ENCODE assay signal across 8 cellular contexts in the genomic region with DNA sequence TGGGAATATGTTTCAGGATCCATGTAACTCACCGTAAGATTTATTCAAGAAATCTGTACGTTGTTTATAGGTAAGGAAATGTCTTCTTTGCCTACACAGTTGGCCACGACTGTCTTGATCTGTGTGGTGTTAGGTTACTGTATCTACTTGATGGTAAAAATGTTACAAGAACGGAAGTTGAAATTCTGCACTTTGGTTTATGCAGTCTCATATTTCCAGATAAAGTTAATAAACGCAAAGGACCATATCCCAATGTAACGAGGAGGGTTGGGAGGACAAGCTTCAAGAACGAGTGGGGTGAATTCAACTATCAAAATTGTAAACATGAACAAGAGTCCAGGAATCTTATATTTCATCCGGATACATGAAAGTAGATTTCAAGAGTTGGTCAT. TPM values are rescaled to one million over a fixed set of nuclear protein-coding genes. Genes with fewer than 3 reads are reported as not detected.
DNase-seq lines count a peak whose midpoint lies in the region; ATAC-seq and TF ChIP-seq lines count a peak whose summit lies in the region.

No MANE protein-coding gene starts in this region.

- H3K27me3 ChIP-seq in neural progenitor cell = no peaks in the 10 kb centered on the region

- H3K9me3 Mint-ChIP-seq in endothelial cell (ENCODE audit: unreplicated experiment) = no peaks in the 10 kb centered on the region
- H3K9me3 Mint-ChIP-seq in neural progenitor cell = no peaks in the 10 kb centered on the region

- ATAC-seq in HG03432 (IDR thresholded peaks at IDR 0.05; ENCODE audit: unreplicated experiment) = no peak
- no peak for ATAC-seq in HG03469 (IDR thresholded peaks at IDR 0.05; ENCODE audit: unreplicated experiment)

- TSS peak; percentile 71 for BruUV-seq in OCI-LY7 (replicated peaks; lab: Mats Ljungman, UMichigan)

- H3K9me3 ChIP-seq in OCI-LY7 (ENCODE audit: low read length) = no peaks in the 10 kb centered on the region
- H3K9me3 ChIP-seq in neural progenitor cell (ENCODE audit: low read depth) = no peaks in the 10 kb centered on the region

- H2AFZ ChIP-seq in OCI-LY7 (ENCODE audit: low read length) = peak overlapping the region; percentile 77; the same call in 1 of the 2 replicates
- peak overlapping the region; percentile 91 for H2AFZ ChIP-seq in neural progenitor cell (replicated peaks)

- POLR2A ChIA-PET in OCI-LY7 (lab: Charles Lee) = interaction anchor here (0.5 to 1.6 kb wide), 7 partner anchors 8 to 400 kb away, joined by 3 to 5 read pairs (median 4); a partner anchor contains a TSS

- H3K4me1 Mint-ChIP-seq in endothelial cell (ENCODE audit: unreplicated experiment) (peaks cover 23% of the 10 kb centered on the region), neural progenitor cell (peaks cover 15% of the 10 kb centered on the region)

- H3K36me3 Mint-ChIP-seq in endothelial cell (ENCODE audit: low read depth, unreplicated experiment) (peaks cover 10% of the 10 kb centered on the region), neural progenitor cell (peaks cover 6% of the 10 kb centered on the region)

- intact Hi-C loops in OCI-LY7 (cut with micrococcal nuclease; ENCODE audit: unreplicated experiment) = no loop called here

- peaks cover 17% of the 10 kb centered on the region for H3F3A ChIP-seq in neural progenitor cell (ENCODE audit: low read depth)

- H3K79me2 ChIP-seq in OCI-LY7 (ENCODE audit: insufficient read depth, low read depth, low read length) (peaks cover 32% of the 10 kb centered on the region; the same call in 1 of the 2 replicates), neural progenitor cell (ENCODE audit: low read depth) (peaks cover 69% of the 10 kb centered on the region)

- H3K4me1 ChIP-seq in OCI-LY7 (ENCODE audit: insufficient read depth, low read length, poor library complexity, severe bottlenecking) = peaks cover 19% of the 10 kb centered on the region
- peaks cover 25% of the 10 kb centered on the region for H3K4me1 ChIP-seq in neural progenitor cell

- H3K36me3 ChIP-seq in OCI-LY7 (ENCODE audit: insufficient read depth, low read length) (no peaks in the 10 kb centered on the region), neural progenitor cell (no peaks in the 10 kb centered on the region)

- H3K27ac ChIP-seq in OCI-LY7 (ENCODE audit: low read depth, low read length, poor library complexity, severe bottlenecking) (peak overlapping the region; percentile 44), neural progenitor cell (peak overlapping the region; percentile 95)

- H3K4me3 Mint-ChIP-seq in endothelial cell (ENCODE audit: unreplicated experiment) = peak overlapping the region; percentile 100
- peak overlapping the region; percentile 100 for H3K4me3 Mint-ChIP-seq in neural progenitor cell

- H3K27me3 Mint-ChIP-seq in endothelial cell (ENCODE audit: unreplicated experiment) (peaks cover 9% of the 10 kb centered on the region), neural progenitor cell (ENCODE audit: insufficient read depth, low read depth) (peaks cover 2% of the 10 kb centered on the region)

- peak overlapping the region; percentile 85 for H3K4me2 ChIP-seq in OCI-LY7 (ENCODE audit: low read length)
- peak overlapping the region; percentile 99 for H3K4me2 ChIP-seq in neural progenitor cell

- TF ChIP-seq CTCF in OCI-LY7 (conservative IDR thresholded peaks at IDR 0.05; ENCODE audit: low read length) (no peak), endothelial cell (IDR thresholded peaks at IDR 0.05; ENCODE audit: unreplicated experiment) (no peak), neural progenitor cell (IDR thresholded peaks at IDR 0.05) (no peak)

- H3K9ac ChIP-seq in neural progenitor cell = peak overlapping the region; percentile 69

- H3K9me2 ChIP-seq in OCI-LY7 (ENCODE audit: insufficient read depth, low read length) = no peaks in the 10 kb centered on the region

- peak; percentile 24 for DNase-seq in OCI-LY7 (ENCODE audit: low spot score)
- no peak for DNase-seq in endothelial cell (ENCODE audit: low spot score)
- no peak for DNase-seq in neural progenitor cell (ENCODE audit: low spot score)
- DNase-seq in NCI-H2196 (lab: John Stamatoyannopoulos, UW; ENCODE audit: unreplicated experiment) = no peak
- no peak for DNase-seq in D341Med (ENCODE audit: low spot score)

- no peaks in the 10 kb centered on the region for H4K20me1 ChIP-seq in OCI-LY7 (ENCODE audit: insufficient read depth, low read length)
- peaks cover 3% of the 10 kb centered on the region for H4K20me1 ChIP-seq in neural progenitor cell (ENCODE audit: low read depth)

- H3K27ac Mint-ChIP-seq in endothelial cell (ENCODE audit: unreplicated experiment) (peak overlapping the region; percentile 100), neural progenitor cell (peak overlapping the region; percentile 98)

- H3K4me3 ChIP-seq in GM08714 (ENCODE audit: low read length) (peak overlapping the region; percentile 98), OCI-LY7 (ENCODE audit: low read depth, low read length, poor library complexity, severe bottlenecking) (peak overlapping the region; percentile 75), neural progenitor cell (peak overlapping the region; percentile 94)

- CTCF ChIA-PET in OCI-LY7 (lab: Charles Lee; ENCODE audit: unreplicated experiment) = interaction anchor here (1.0 kb wide), 1 partner anchor 88 kb away, joined by 3 read pairs; no protein-coding TSS in a partner anchor

RNA-seq across cellular contexts. Expression of a gene that starts 1.0 kb away (rescaled TPM):
- total RNA-seq in OCI-LY7 (2014; rRNA removed; shearing (Covaris generic)) = 8.0 and 11.7 TPM in 2 replicates
- total RNA-seq in OCI-LY7 (2022) = 18.1 and 20.0 TPM in 2 replicates
- 15.4 TPM for total RNA-seq in endothelial cell (ENCODE audit: unreplicated experiment)
- 11.5 and 15.3 TPM in 2 replicates for total RNA-seq in neural progenitor cell (ENCODE audit: low replicate concordance)

RNA-seq across cellular contexts. Expression of a gene that starts 50.6 kb away (rescaled TPM):
- total RNA-seq in OCI-LY7 (2014; rRNA removed; shearing (Covaris generic)) = 223 and 225 TPM in 2 replicates
- total RNA-seq in OCI-LY7 (2022) (159 and 172 TPM in 2 replicates), endothelial cell (ENCODE audit: unreplicated experiment) (76.7 TPM), neural progenitor cell (ENCODE audit: low replicate concordance) (191 and 208 TPM in 2 replicates)

RNA-seq across cellular contexts. Expression of a gene that starts 51.4 kb away (rescaled TPM):
- total RNA-seq in OCI-LY7 (2014; rRNA removed; shearing (Covaris generic)) = 22.1 and 26.5 TPM in 2 replicates
- total RNA-seq in OCI-LY7 (2022) (63.2 and 77.3 TPM in 2 replicates), endothelial cell (ENCODE audit: unreplicated experiment) (71.3 TPM), neural progenitor cell (ENCODE audit: low replicate concordance) (90.7 and 115 TPM in 2 replicates)
